ENCODE assay signal across 8 cellular contexts in the genomic region with DNA sequence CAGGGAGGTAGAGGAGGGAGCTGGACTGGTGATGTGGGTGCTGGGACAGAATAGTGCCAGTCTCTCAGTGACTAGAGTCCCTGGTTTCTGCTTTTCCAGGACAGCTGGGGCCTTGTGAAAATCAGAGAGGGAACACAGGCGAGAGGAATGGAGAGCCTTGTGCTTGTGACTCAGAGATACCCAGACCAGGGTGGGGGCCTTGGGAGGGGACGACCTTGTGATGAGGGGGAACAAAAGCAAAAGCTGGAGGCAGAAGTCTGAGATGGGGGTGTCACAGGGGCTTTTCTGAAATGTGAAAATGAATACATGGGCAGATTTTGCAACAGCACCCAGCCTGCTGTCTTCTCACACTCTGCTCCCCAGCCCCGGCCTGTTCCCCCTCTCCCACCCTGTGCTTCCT. TPM values are rescaled to one million over a fixed set of nuclear protein-coding genes. Genes with fewer than 3 reads are reported as not detected.
A peak's percentile ranks its signal among the peaks of the same experiment; 100 is the strongest.
DNase-seq lines count a peak whose midpoint lies in the region; ATAC-seq, FAIRE-seq and TF ChIP-seq lines count a peak whose summit lies in the region.

No MANE protein-coding gene starts in this region.

- no peak for DNase-seq in activated naive CD8-positive, alpha-beta T cell treated with anti-CD3 and anti-CD28 coated beads for 36 hours
- peak in 1 of 6 donors; percentile 39 for DNase-seq in pancreas
- no peak for DNase-seq in vagina (ENCODE audit: extremely low spot score in 2 of 2)
- DNase-seq in activated gamma-delta T cell (lab: John Stamatoyannopoulos, UW) = no peak
- DNase-seq in posterior vena cava (ENCODE audit: low spot score) = no peak

- no peaks in the 10 kb centered on the region for H3K36me3 Mint-ChIP-seq in activated naive CD8-positive, alpha-beta T cell
- H3K36me3 Mint-ChIP-seq in activated naive CD8-positive, alpha-beta T cell treated with anti-CD3 and anti-CD28 coated beads for 36 hours = no peaks in the 10 kb centered on the region

- TF ChIP-seq POLR2A in gastroesophageal sphincter (IDR thresholded peaks at IDR 0.05) (no peak), vagina (IDR thresholded peaks at IDR 0.05) (peak in 1 of 2 donors; percentile 8)

- 29 to 65% methylated on average over 2 to 3 of the region's 3 CpGs for WGBS in gastroesophageal sphincter (ENCODE audit: low coverage in 1 of 2), 2 donors
- 34 to 46% methylated on average over 3 of the region's 3 CpGs for WGBS in pancreas, 2 donors

- H3K9me3 Mint-ChIP-seq in activated naive CD8-positive, alpha-beta T cell (ENCODE audit: low read depth) = no peaks in the 10 kb centered on the region
- no peaks in the 10 kb centered on the region for H3K9me3 Mint-ChIP-seq in activated naive CD8-positive, alpha-beta T cell treated with anti-CD3 and anti-CD28 coated beads for 36 hours

- H3K27ac ChIP-seq in gastroesophageal sphincter (peak overlapping the region; percentile 31 to 80 (median 75)), pancreas (peak overlapping the region in 3 of 4 donors; percentile 1 to 70 (median 66)), vagina (peak overlapping the region; percentile 85)

- H3K4me3 Mint-ChIP-seq in activated naive CD8-positive, alpha-beta T cell = no peak overlapping the region
- H3K4me3 Mint-ChIP-seq in activated naive CD8-positive, alpha-beta T cell treated with anti-CD3 and anti-CD28 coated beads for 36 hours = no peak overlapping the region

- H3K36me3 ChIP-seq in gastroesophageal sphincter (no peaks in the 10 kb centered on the region), pancreas (no peaks in the 10 kb centered on the region), vagina (no peaks in the 10 kb centered on the region)

- H3K27me3 ChIP-seq in gastroesophageal sphincter (no peaks in the 10 kb centered on the region), pancreas (no peaks in the 10 kb centered on the region), vagina (no peaks in the 10 kb centered on the region)

- no peak overlapping the region for H3K4me3 ChIP-seq in gastroesophageal sphincter
- no peak overlapping the region for H3K4me3 ChIP-seq in pancreas
- H3K4me3 ChIP-seq in vagina = peak overlapping the region in 1 of 2 donors; percentile 37

- intact Hi-C loops in pancreas (cut with DNase I) = no loop called here
- intact Hi-C loops in vagina (cut with DNase I) = no loop called here
- intact Hi-C loops in posterior vena cava (cut with DNase I) = no loop called here

- H3K27me3 Mint-ChIP-seq in activated naive CD8-positive, alpha-beta T cell = no peaks in the 10 kb centered on the region
- H3K27me3 Mint-ChIP-seq in activated naive CD8-positive, alpha-beta T cell treated with anti-CD3 and anti-CD28 coated beads for 36 hours = no peaks in the 10 kb centered on the region

- TF ChIP-seq EP300 in gastroesophageal sphincter (IDR thresholded peaks at IDR 0.05) = no peak

- H3K9me3 ChIP-seq in gastroesophageal sphincter (no peaks in the 10 kb centered on the region), pancreas (no peaks in the 10 kb centered on the region), vagina (no peaks in the 10 kb centered on the region)

- peak overlapping the region; percentile 66 for H3K27ac Mint-ChIP-seq in activated naive CD8-positive, alpha-beta T cell
- H3K27ac Mint-ChIP-seq in activated naive CD8-positive, alpha-beta T cell treated with anti-CD3 and anti-CD28 coated beads for 36 hours = no peak overlapping the region

- peaks cover 14% of the 10 kb centered on the region for H3K4me1 Mint-ChIP-seq in activated naive CD8-positive, alpha-beta T cell (ENCODE audit: low read depth)
- H3K4me1 Mint-ChIP-seq in activated naive CD8-positive, alpha-beta T cell treated with anti-CD3 and anti-CD28 coated beads for 36 hours = peaks cover 14% of the 10 kb centered on the region

- no peak for TF ChIP-seq CTCF in gastroesophageal sphincter (IDR thresholded peaks at IDR 0.05)
- no peak for TF ChIP-seq CTCF in pancreas (IDR thresholded peaks at IDR 0.05)
- TF ChIP-seq CTCF in vagina (IDR thresholded peaks at IDR 0.05) = no peak

- ATAC-seq in gastroesophageal sphincter (peak; percentile 28), pancreas (peak in 2 of 4 donors; percentile 4 to 9), GM18498 (IDR thresholded peaks at IDR 0.05; ENCODE audit: unreplicated experiment) (no peak)

- FAIRE-seq in pancreas (lab: Jason Lieb, UNC) = no peak

- H3K4me1 ChIP-seq in gastroesophageal sphincter (peaks cover 0 to 72% (median 48%) of the 10 kb centered on the region in 3 donors), pancreas (peaks cover 4 to 29% (median 7%) of the 10 kb centered on the region in 3 donors), vagina (peaks cover 62% of the 10 kb centered on the region)

RNA-seq across cellular contexts. Expression of gene NR1H3, which starts 3.4 kb away (rescaled TPM):
- total RNA-seq in activated naive CD8-positive, alpha-beta T cell treated with anti-CD3 and anti-CD28 coated beads for 36 hours = 1 to 10 TPM; 8.1 to 8.2 TPM
- 10 to 100 TPM; 14.5 to 21.0 (median 16.1) TPM for total RNA-seq in gastroesophageal sphincter
- total RNA-seq in pancreas = 10 to 100 TPM in 5 of 6 donors, 1 to 10 TPM in 1; 8.9 to 24.0 (median 15.2) TPM
- polyA plus RNA-seq in pancreas = 10 to 100 TPM; 54.9 to 60.0 TPM
- 60.9 TPM for total RNA-seq in vagina
- 10 to 100 TPM; 11.9 to 24.8 TPM for total RNA-seq in posterior vena cava

RNA-seq across cellular contexts. Expression of gene ACP2, which starts 5.8 kb away (rescaled TPM):
- 10 to 100 TPM; 13.4 to 13.9 TPM for total RNA-seq in activated naive CD8-positive, alpha-beta T cell treated with anti-CD3 and anti-CD28 coated beads for 36 hours
- total RNA-seq in gastroesophageal sphincter = 10 to 100 TPM; 21.0 to 46.0 (median 32.0) TPM
- 10 to 100 TPM; 22.5 to 38.1 (median 29.7) TPM for total RNA-seq in pancreas
- 10 to 100 TPM; 40.4 to 53.6 TPM for polyA plus RNA-seq in pancreas
- 54.8 TPM for total RNA-seq in vagina
- 10 to 100 TPM; 18.0 to 25.1 TPM for total RNA-seq in posterior vena cava

RNA-seq across cellular contexts. Expression of gene MADD, which starts 15.6 kb away (rescaled TPM):
- 10 to 100 TPM; 50.9 to 51.2 TPM for total RNA-seq in activated naive CD8-positive, alpha-beta T cell treated with anti-CD3 and anti-CD28 coated beads for 36 hours
- 10 to 100 TPM; 23.7 to 33.9 (median 29.4) TPM for total RNA-seq in gastroesophageal sphincter
- total RNA-seq in pancreas = 10 to 100 TPM; 15.0 to 36.9 (median 20.0) TPM
- 10 to 100 TPM; 22.0 to 35.5 TPM for polyA plus RNA-seq in pancreas
- 56.5 TPM for total RNA-seq in vagina
- 10 to 100 TPM; 32.4 to 32.5 TPM for total RNA-seq in posterior vena cava

RNA-seq across cellular contexts. Expression of gene DDB2, which starts 39.6 kb away (rescaled TPM):
- total RNA-seq in activated naive CD8-positive, alpha-beta T cell treated with anti-CD3 and anti-CD28 coated beads for 36 hours = 100 to 1,000 TPM; 111 to 112 TPM
- total RNA-seq in gastroesophageal sphincter (10 to 100 TPM; 18.6 to 44.2 (median 28.0) TPM), pancreas (10 to 100 TPM in 5 of 6 donors, 1 to 10 TPM in 1; 10.0 to 46.2 (median 20.0) TPM), vagina (42.2 TPM), posterior vena cava (10 to 100 TPM; 30.1 to 31.5 TPM)
- polyA plus RNA-seq in pancreas = 10 to 100 TPM; 31.2 to 45.9 TPM
